In genomic region chr9:70407081-70407503, GRCh38 we compare ENCODE assay signal across 9 cellular contexts. TPM values are rescaled to one million over a fixed set of nuclear protein-coding genes. Genes with fewer than 3 reads are reported as not detected.
A peak's percentile ranks its signal among the peaks of the same experiment; 100 is the strongest.
DNase-seq lines count a peak whose midpoint lies in the region; ATAC-seq and TF ChIP-seq lines count a peak whose summit lies in the region.
"Had no signal": no experiment of that assay in that cellular context is flagged by ENCODE, and none has a peak within 500 bp of the region (broad histone marks: within the 10 kb centered on the region; RNA-seq: fewer than 3 reads in every experiment).

No MANE protein-coding gene starts in this region.

- H3K27me3 ChIP-seq in lung (ENCODE audit: control insufficient read depth, insufficient read depth): no peaks in the 10 kb centered on the region
- H3K27me3 ChIP-seq in tibial nerve: no peaks in the 10 kb centered on the region

- no peaks in the 10 kb centered on the region for H3K9me3 Mint-ChIP-seq in activated naive CD4-positive, alpha-beta T cell treated with anti-CD3 and anti-CD28 coated beads, Interleukin-2, amount 50 U/mL, for 72 hours
- H3K9me3 Mint-ChIP-seq: activated T-cell treated with anti-CD3 and anti-CD28 coated beads, Interleukin-2, amount 50 U/mL, for 4 hours had no signal

- in situ Hi-C loops in astrocyte of the cerebellum (cut with HindIII; ENCODE audit: low sequenced_read_pairs): loop anchor here (10.0 kb wide), 1 partner anchor 188 kb away; no protein-coding TSS in a partner anchor

- no peak for TF ChIP-seq POLR2A in tibial nerve (IDR thresholded peaks at IDR 0.05)

- no peak for ATAC-seq in activated naive CD4-positive, alpha-beta T cell treated with anti-CD3 and anti-CD28 coated beads, Interleukin-2, amount 50 U/mL, for 72 hours
- ATAC-seq in lung (ENCODE audit: insufficient read depth, low FRiP score): no peak
- no peak for ATAC-seq in HG03108 (IDR thresholded peaks at IDR 0.05; ENCODE audit: unreplicated experiment)

- no peaks in the 10 kb centered on the region for H3K9me3 ChIP-seq in lung (ENCODE audit: control insufficient read depth in 2 of 2, insufficient read depth in 1 of 2, low read length in 1 of 2)
- no peaks in the 10 kb centered on the region for H3K9me3 ChIP-seq in tibial nerve

- H3K36me3 ChIP-seq in lung (ENCODE audit: control insufficient read depth in 2 of 2, insufficient read depth in 2 of 2, low read length in 2 of 2) (no peaks in the 10 kb centered on the region), tibial nerve (peaks cover 0 to 18% (median 0%) of the 10 kb centered on the region in 3 donors)

- peak overlapping the region; percentile 90 to 99 for H3K27ac Mint-ChIP-seq in activated naive CD4-positive, alpha-beta T cell treated with anti-CD3 and anti-CD28 coated beads, Interleukin-2, amount 50 U/mL, for 72 hours

- peaks cover 0 to 15% of the 10 kb centered on the region in 2 donors for H3K36me3 Mint-ChIP-seq in activated naive CD4-positive, alpha-beta T cell treated with anti-CD3 and anti-CD28 coated beads, Interleukin-2, amount 50 U/mL, for 72 hours

- no peak overlapping the region for H3K4me3 ChIP-seq in astrocyte of the cerebellum (ENCODE audit: low read depth, low read length)
- H3K4me3 ChIP-seq in lung: no peak overlapping the region
- H3K4me3 ChIP-seq in tibial nerve: peak overlapping the region; percentile 4 to 90 (median 30)

- TF ChIP-seq CTCF in astrocyte of the cerebellum (IDR thresholded peaks at IDR 0.05; ENCODE audit: low read depth, low read length, missing control alignments) (no peak), lung (IDR thresholded peaks at IDR 0.05; ENCODE audit: control extremely low read depth, extremely low read depth) (no peak), tibial nerve (IDR thresholded peaks at IDR 0.05) (no peak)

- 59 to 76% methylated on average over 4 of the region's 4 CpGs for WGBS in lung, 2 donors
- WGBS in tibial nerve, 2 donors: 32 to 37% methylated on average over 4 of the region's 4 CpGs

- H3K4me1 ChIP-seq in lung (ENCODE audit: control insufficient read depth in 2 of 2, insufficient read depth in 2 of 2, low read length in 2 of 2) (peaks cover 29 to 51% of the 10 kb centered on the region in 2 donors), tibial nerve (peaks cover 0 to 74% (median 60%) of the 10 kb centered on the region in 4 donors)

- DNase-seq in activated naive CD4-positive, alpha-beta T cell treated with anti-CD3 and anti-CD28 coated beads, Interleukin-2, amount 50 U/mL, for 72 hours (ENCODE audit: low spot score in 2 of 2): no peak
- DNase-seq in activated naive CD4-positive, alpha-beta T cell treated with anti-CD3 and anti-CD28 coated beads, Interleukin-2, amount 50 U/mL, for 16 hours: no peak
- DNase-seq in astrocyte of the cerebellum (ENCODE audit: low read depth) (peak; percentile 78), lung (ENCODE audit: low spot score) (no peak), tibial nerve (ENCODE audit: low spot score in 2 of 2) (no peak), T-helper 9 cell (no peak), MV-4-11 (lab: John Stamatoyannopoulos, UW) (no peak)
- DNase-seq: activated T-cell treated with anti-CD3 and anti-CD28 coated beads, Interleukin-2, amount 50 U/mL, for 4 hours had no signal

- H3K27ac ChIP-seq in lung (ENCODE audit: low read depth in 1 of 2, low read length in 1 of 2): peak overlapping the region; percentile 65 to 76
- peak overlapping the region; percentile 63 to 89 (median 78) for H3K27ac ChIP-seq in tibial nerve

- TF ChIP-seq EP300 in tibial nerve (IDR thresholded peaks at IDR 0.05): peak in 1 of 2 donors; percentile 17

RNA-seq across cellular contexts. Expression of gene KLF9, which starts 7.4 kb away (rescaled TPM):
- total RNA-seq in activated naive CD4-positive, alpha-beta T cell treated with anti-CD3 and anti-CD28 coated beads, Interleukin-2, amount 50 U/mL, for 72 hours: 10 to 100 TPM; 22.6 to 25.1 TPM
- 10 to 100 TPM; 34.8 to 61.5 TPM for total RNA-seq in lung
- 10 to 100 TPM; 16.0 to 49.8 TPM for polyA plus RNA-seq in lung
- 100 to 1,000 TPM; 286 to 387 (median 351) TPM for total RNA-seq in tibial nerve

Comparison
In these comparisons a context has a peak if more than half of its experiments do, and no peak if none do; other contexts are left out.
1. H3K4me3 ChIP-seq: peak in tibial nerve (4 of 4); none in astrocyte of the cerebellum (single experiment) and lung (single experiment).
2. RNA of gene KLF9, which starts 7.4 kb away (total RNA-seq): 286 to 387 TPM in tibial nerve; 34.8 to 61.5 TPM in lung and 22.6 to 25.1 TPM in activated naive CD4-positive, alpha-beta T cell treated with anti-CD3 and anti-CD28 coated beads, Interleukin-2, amount 50 U/mL, for 72 hours; every median in the first group is over 4 times any median in the second.